In genomic region chr17:17243163-17243562, GRCh38 we compare ENCODE assay signal across 16 cellular contexts. TPM values are rescaled to one million over a fixed set of nuclear protein-coding genes. Genes with fewer than 3 reads are reported as not detected.
DNase-seq lines count a peak whose midpoint lies in the region; ATAC-seq and TF ChIP-seq lines count a peak whose summit lies in the region.
"Had no signal": no experiment of that assay in that cellular context is flagged by ENCODE, and none has a peak within 500 bp of the region (broad histone marks: within the 10 kb centered on the region; RNA-seq: fewer than 3 reads in every experiment).

No MANE protein-coding gene starts in this region.

- POLR2A ChIA-PET in CD4-positive, alpha-beta T cell (lab: Charles Lee): no interaction called here
- POLR2A ChIA-PET in CD8-positive, alpha-beta T cell (lab: Charles Lee): interaction anchor here (1.5 kb wide), 1 partner anchor 11 kb away, joined by 4 read pairs; no protein-coding TSS in a partner anchor

- H2AK5ac ChIP-seq in trophoblast cell (ENCODE audit: low read length): no peak overlapping the region

- no peak overlapping the region for H3K18ac ChIP-seq in trophoblast cell (ENCODE audit: low read length)

- no peak overlapping the region for H2AFZ ChIP-seq in trophoblast cell (ENCODE audit: insufficient read depth, low read length, poor library complexity)

- no peak overlapping the region for H3K23ac ChIP-seq in trophoblast cell (ENCODE audit: low read length)

- no peak overlapping the region for H3K14ac ChIP-seq in trophoblast cell (ENCODE audit: low read length)

- CTCF ChIA-PET in CD4-positive, alpha-beta T cell (lab: Charles Lee): no interaction called here
- CTCF ChIA-PET in CD8-positive, alpha-beta T cell (lab: Charles Lee): no interaction called here

- H3K4me3 Mint-ChIP-seq in CD4-positive, alpha-beta T cell: peak overlapping the region; percentile 22
- no peak overlapping the region for H3K4me3 Mint-ChIP-seq in CD8-positive, alpha-beta T cell
- no peak overlapping the region for H3K4me3 Mint-ChIP-seq in activated T-helper 17 cell treated with anti-CD3 and anti-CD28 coated beads, Interleukin-2, amount 50 U/mL, for 72 hours
- H3K4me3 Mint-ChIP-seq: CD4-positive, alpha-beta memory T cell had no signal

- H3K36me3 ChIP-seq in CD8-positive, alpha-beta T cell (ENCODE audit: insufficient read depth, low read length): peaks cover 17% of the 10 kb centered on the region
- peaks cover 9 to 16% of the 10 kb centered on the region in 2 experiments for H3K36me3 ChIP-seq in trophoblast cell (ENCODE audit: control insufficient read depth in 1 of 2, insufficient read depth in 2 of 2, low read length in 2 of 2)

- peak overlapping the region; percentile 34 for H2BK12ac ChIP-seq in trophoblast cell (ENCODE audit: low read length)

- no peak overlapping the region for H4K91ac ChIP-seq in trophoblast cell (ENCODE audit: low read depth, low read length)

- H3K4me2 ChIP-seq in trophoblast cell (ENCODE audit: low read length): no peak overlapping the region

- H3K27ac Mint-ChIP-seq in CD4-positive, alpha-beta T cell: peak overlapping the region; percentile 35
- peak overlapping the region; percentile 30 for H3K27ac Mint-ChIP-seq in CD8-positive, alpha-beta T cell
- H3K27ac Mint-ChIP-seq in activated T-helper 17 cell treated with anti-CD3 and anti-CD28 coated beads, Interleukin-2, amount 50 U/mL, for 72 hours: peak overlapping the region; percentile 73

- H3K9me3 Mint-ChIP-seq in CD4-positive, alpha-beta T cell: no peaks in the 10 kb centered on the region
- no peaks in the 10 kb centered on the region for H3K9me3 Mint-ChIP-seq in CD8-positive, alpha-beta T cell
- no peaks in the 10 kb centered on the region for H3K9me3 Mint-ChIP-seq in activated T-helper 17 cell treated with anti-CD3 and anti-CD28 coated beads, Interleukin-2, amount 50 U/mL, for 72 hours
- H3K9me3 Mint-ChIP-seq: CD4-positive, alpha-beta memory T cell had no signal

- H4K12ac ChIP-seq in trophoblast cell (ENCODE audit: low read depth, low read length): no peak overlapping the region

- H3K79me1 ChIP-seq in trophoblast cell (ENCODE audit: low read length): no peaks in the 10 kb centered on the region

- H3K4ac ChIP-seq in trophoblast cell (ENCODE audit: low read depth, low read length): no peak overlapping the region

- no peaks in the 10 kb centered on the region for H3K9me3 ChIP-seq in CD4-positive, alpha-beta T cell (ENCODE audit: control insufficient read depth, low read length)
- H3K9me3 ChIP-seq in CD8-positive, alpha-beta T cell (ENCODE audit: low read length): no peaks in the 10 kb centered on the region
- H3K9me3 ChIP-seq in trophoblast cell (ENCODE audit: insufficient read depth, low read depth, low read length): no peaks in the 10 kb centered on the region

- H3K79me2 ChIP-seq in trophoblast cell (ENCODE audit: control insufficient read depth, insufficient read depth, low read length, poor library complexity): no peaks in the 10 kb centered on the region

- H3K36me3 Mint-ChIP-seq in CD4-positive, alpha-beta T cell (ENCODE audit: low read depth): peaks cover 19% of the 10 kb centered on the region
- peaks cover 25% of the 10 kb centered on the region for H3K36me3 Mint-ChIP-seq in CD8-positive, alpha-beta T cell
- H3K36me3 Mint-ChIP-seq in activated T-helper 17 cell treated with anti-CD3 and anti-CD28 coated beads, Interleukin-2, amount 50 U/mL, for 72 hours (ENCODE audit: low read depth): peaks cover 28% of the 10 kb centered on the region

- H3K27ac ChIP-seq in CD4-positive, alpha-beta T cell (ENCODE audit: low read depth, low read length): no peak overlapping the region
- no peak overlapping the region for H3K27ac ChIP-seq in CD8-positive, alpha-beta T cell (ENCODE audit: low read depth, low read length)
- no peak overlapping the region for H3K27ac ChIP-seq in trophoblast cell (ENCODE audit: low read depth, low read length)
- H3K27ac ChIP-seq: C4-2B had no signal

- no peak overlapping the region for H3K9ac ChIP-seq in trophoblast cell (ENCODE audit: low read length)

- peaks cover 4% of the 10 kb centered on the region for H3K4me1 Mint-ChIP-seq in CD4-positive, alpha-beta T cell (ENCODE audit: low read depth)
- H3K4me1 Mint-ChIP-seq in CD8-positive, alpha-beta T cell (ENCODE audit: low read depth): peaks cover 2% of the 10 kb centered on the region
- peaks cover 4% of the 10 kb centered on the region for H3K4me1 Mint-ChIP-seq in activated T-helper 17 cell treated with anti-CD3 and anti-CD28 coated beads, Interleukin-2, amount 50 U/mL, for 72 hours

- no peak for DNase-seq in CD4-positive, alpha-beta T cell
- DNase-seq in CD8-positive, alpha-beta T cell: no peak
- DNase-seq in trophoblast cell (peak in 1 of 2 donors; percentile 58), NOMO-1 treated with dmso at 0.1 percent for 144 hours (lab: John Stamatoyannopoulos, UW; ENCODE audit: unreplicated experiment) (no peak)
- no peak for DNase-seq in stimulated activated naive CD4-positive, alpha-beta T cell (lab: John Stamatoyannopoulos, UW)
- DNase-seq: ACHN; Calu3; CD4-positive, alpha-beta memory T cell; DMS79 treated with DMSO at 0.1 percent for 48 hours; GF-D8; GOT3; H7 had no signal

- no peak overlapping the region for H2BK120ac ChIP-seq in trophoblast cell (ENCODE audit: insufficient read depth, low read length, poor library complexity)

- no peak overlapping the region for H3K4me3 ChIP-seq in CD8-positive, alpha-beta T cell (ENCODE audit: low read depth, low read length)
- H3K4me3 ChIP-seq in trophoblast cell (ENCODE audit: low read depth, low read length): no peak overlapping the region

- no peaks in the 10 kb centered on the region for H3K27me3 ChIP-seq in CD4-positive, alpha-beta T cell (ENCODE audit: control insufficient read depth, insufficient read depth, low read length)
- H3K27me3 ChIP-seq in CD8-positive, alpha-beta T cell (ENCODE audit: insufficient read depth, low read length): no peaks in the 10 kb centered on the region
- no peaks in the 10 kb centered on the region for H3K27me3 ChIP-seq in trophoblast cell (ENCODE audit: insufficient read depth, low read length)

- no peak for TF ChIP-seq CTCF in CD4-positive, alpha-beta T cell (IDR thresholded peaks at IDR 0.05)
- TF ChIP-seq CTCF in CD8-positive, alpha-beta T cell (IDR thresholded peaks at IDR 0.05): no peak

- no CpG with 5 or more reads among the region's 6 CpGs for WGBS in trophoblast cell (ENCODE audit: extremely low coverage, insufficient coverage, insufficient read length)

- intact Hi-C loops in CD4-positive, alpha-beta T cell (cut with DNase I, micrococcal nuclease): loop anchor here in 1 of 2 experiments (10.0 kb wide), 1 partner anchor 238 kb away; no protein-coding TSS in a partner anchor
- intact Hi-C loops in CD8-positive, alpha-beta T cell (cut with DNase I, micrococcal nuclease): no loop called here

- no peak for ATAC-seq in CD4-positive, alpha-beta T cell (ENCODE audit: poor library complexity)
- no peak for ATAC-seq in CD8-positive, alpha-beta T cell
- no peak for ATAC-seq in activated T-helper 17 cell treated with anti-CD3 and anti-CD28 coated beads, Interleukin-2, amount 50 U/mL, for 72 hours (replicated peaks)
- no peak for ATAC-seq in HG02970 (IDR thresholded peaks at IDR 0.05; ENCODE audit: low FRiP score, unreplicated experiment)
- ATAC-seq: HCT116 had no signal

- H3K4me1 ChIP-seq in CD8-positive, alpha-beta T cell (ENCODE audit: insufficient read depth, low read length): peaks cover 4% of the 10 kb centered on the region
- H3K4me1 ChIP-seq in trophoblast cell (ENCODE audit: control insufficient read depth in 1 of 2, insufficient read depth in 2 of 2, low read length in 2 of 2): no peaks in the 10 kb centered on the region

- H4K8ac ChIP-seq in trophoblast cell (ENCODE audit: low read depth, low read length): no peak overlapping the region

- H2BK5ac ChIP-seq in trophoblast cell (ENCODE audit: low read depth, low read length, poor library complexity): no peak overlapping the region

- no peaks in the 10 kb centered on the region for H3K27me3 Mint-ChIP-seq in CD4-positive, alpha-beta T cell
- no peaks in the 10 kb centered on the region for H3K27me3 Mint-ChIP-seq in CD8-positive, alpha-beta T cell (ENCODE audit: low read depth)
- H3K27me3 Mint-ChIP-seq in activated T-helper 17 cell treated with anti-CD3 and anti-CD28 coated beads, Interleukin-2, amount 50 U/mL, for 72 hours: no peaks in the 10 kb centered on the region
- H3K27me3 Mint-ChIP-seq: CD4-positive, alpha-beta memory T cell had no signal

RNA-seq across cellular contexts. Expression of gene FLCN, which starts 6.2 kb away (rescaled TPM):
- 10 to 100 TPM; 12.1 to 15.9 TPM for total RNA-seq in CD4-positive, alpha-beta T cell
- 10 to 100 TPM; 13.4 to 14.6 TPM for total RNA-seq in CD8-positive, alpha-beta T cell
- 10 to 100 TPM; 30.9 to 50.6 TPM for total RNA-seq in activated T-helper 17 cell treated with anti-CD3 and anti-CD28 coated beads, Interleukin-2, amount 50 U/mL, for 72 hours
- 19.4 and 21.6 TPM in 2 replicates for polyA plus RNA-seq in trophoblast cell (2013)

RNA-seq across cellular contexts. Expression of gene PLD6, which starts 37.0 kb away (rescaled TPM):
- 1 to 10 TPM; 7.1 to 7.5 TPM for total RNA-seq in CD4-positive, alpha-beta T cell
- 1 to 10 TPM; 3.2 to 3.3 TPM for total RNA-seq in CD8-positive, alpha-beta T cell
- 10 to 100 TPM; 20.6 to 24.5 TPM for total RNA-seq in activated T-helper 17 cell treated with anti-CD3 and anti-CD28 coated beads, Interleukin-2, amount 50 U/mL, for 72 hours
- 0.10 and 0.11 TPM in 2 replicates for polyA plus RNA-seq in trophoblast cell (2013)

RNA-seq across cellular contexts. Expression of gene COPS3, which starts 37.9 kb away (rescaled TPM):
- total RNA-seq in CD4-positive, alpha-beta T cell: 10 to 100 TPM; 73.1 to 75.0 TPM
- total RNA-seq in CD8-positive, alpha-beta T cell: 10 to 100 TPM; 94.1 to 96.3 TPM
- 100 to 1,000 TPM in 1 of 2 donors, 10 to 100 TPM in 1; 63.0 to 116 TPM for total RNA-seq in activated T-helper 17 cell treated with anti-CD3 and anti-CD28 coated beads, Interleukin-2, amount 50 U/mL, for 72 hours
- polyA plus RNA-seq in trophoblast cell (2013): 103 and 107 TPM in 2 replicates
